Comparison of ENCODE assay signal across 11 cellular contexts in genomic region chr19:38737921-38738731, GRCh38. TPM values are rescaled to one million over a fixed set of nuclear protein-coding genes. Genes with fewer than 3 reads are reported as not detected.
DNase-seq lines count a peak whose midpoint lies in the region; ATAC-seq and TF ChIP-seq lines count a peak whose summit lies in the region.
"Had no signal": no experiment of that assay in that cellular context is flagged by ENCODE, and none has a peak within 500 bp of the region (broad histone marks: within the 10 kb centered on the region; RNA-seq: fewer than 3 reads in every experiment).

No MANE protein-coding gene starts in this region.

- TF ChIP-seq POLR2A in HCT116 (IDR thresholded peaks at IDR 0.05; ENCODE audit: borderline replicate concordance, extremely low read depth, insufficient read depth, insufficient read length) = no peak

- H3K36me3 Mint-ChIP-seq in CD8-positive, alpha-beta memory T cell = no peaks in the 10 kb centered on the region
- no peaks in the 10 kb centered on the region for H3K36me3 Mint-ChIP-seq in brain

- no peaks in the 10 kb centered on the region for H3K36me3 ChIP-seq in CD8-positive, alpha-beta memory T cell (ENCODE audit: insufficient read depth, low read length)
- no peaks in the 10 kb centered on the region for H3K36me3 ChIP-seq in HCT116 (ENCODE audit: control insufficient read depth in 1 of 2, insufficient read depth in 2 of 2, low read length in 2 of 2)
- no peaks in the 10 kb centered on the region for H3K36me3 ChIP-seq in osteoblast (ENCODE audit: insufficient read depth, low read length)
- H3K36me3 ChIP-seq: heart right ventricle had no signal

- peaks cover 31% of the 10 kb centered on the region for H3K4me1 ChIP-seq in CD8-positive, alpha-beta memory T cell (ENCODE audit: insufficient read depth, low read length)
- H3K4me1 ChIP-seq in HCT116 (ENCODE audit: control insufficient read depth in 1 of 2, insufficient read depth in 2 of 2, low read length in 2 of 2) (peaks cover 10 to 36% of the 10 kb centered on the region in 2 experiments; a peak in 3 of 4 replicates), osteoblast (ENCODE audit: insufficient read depth, low read length) (peaks cover 3% of the 10 kb centered on the region)

- H3K27ac ChIP-seq in CD8-positive, alpha-beta memory T cell (ENCODE audit: low read depth, low read length) = no peak overlapping the region
- no peak overlapping the region for H3K27ac ChIP-seq in HCT116 (ENCODE audit: low read depth, low read length)
- H3K27ac ChIP-seq in osteoblast (ENCODE audit: low read depth, low read length) = no peak overlapping the region
- H3K27ac ChIP-seq: heart right ventricle had no signal

- no peak for DNase-seq in CD8-positive, alpha-beta memory T cell
- DNase-seq in HCT116 (ENCODE audit: low read depth, low spot score) (no peak), osteoblast (ENCODE audit: insufficient read length, low spot score, missing footprints) (peak; percentile 92), C1 segment of cervical spinal cord (lab: John Stamatoyannopoulos, UW) (no peak)
- DNase-seq: heart right ventricle; Karpas-422; stimulated activated CD4-positive, alpha-beta T cell treated with anti-CD3 and anti-CD28 coated beads, Interleukin-2, amount 100 ng/mL, for 48 hours had no signal

- no peaks in the 10 kb centered on the region for H3K27me3 ChIP-seq in CD8-positive, alpha-beta memory T cell (ENCODE audit: insufficient read depth, low read length, poor library complexity, severe bottlenecking)
- no peaks in the 10 kb centered on the region for H3K27me3 ChIP-seq in HCT116 (ENCODE audit: insufficient read depth, low read length)
- H3K27me3 ChIP-seq in osteoblast (ENCODE audit: insufficient read depth, low read length) = no peaks in the 10 kb centered on the region
- H3K27me3 ChIP-seq: heart right ventricle had no signal

- intact Hi-C loops in HCT116 (cut with micrococcal nuclease) = loop anchor here (5.0 kb wide), 1 partner anchor 94 kb away; the partner anchor contains the start of gene ECH1

- H3K4me3 ChIP-seq in CD8-positive, alpha-beta memory T cell (ENCODE audit: low read length) = no peak overlapping the region
- H3K4me3 ChIP-seq in HCT116 (replicated peaks in 1 of 2; ENCODE audit: low read depth in 1 of 2, low read length in 2 of 2) = no peak overlapping the region
- no peak overlapping the region for H3K4me3 ChIP-seq in osteoblast (ENCODE audit: insufficient read depth, low read length)

- TSS peak; percentile 30 for BruUV-seq in HCT116 (replicated peaks; lab: Mats Ljungman, UMichigan)

- H2AFZ ChIP-seq in HCT116 (ENCODE audit: low read depth, low read length, poor library complexity, severe bottlenecking) (no peak overlapping the region), osteoblast (ENCODE audit: low read length) (no peak overlapping the region)

- no peak overlapping the region for H3K9ac ChIP-seq in HCT116 (ENCODE audit: low read length)

- POLR2A ChIA-PET in CD8-positive, alpha-beta memory T cell (lab: Charles Lee) = no interaction called here
- POLR2A ChIA-PET in HCT116 (lab: Charles Lee) = no interaction called here

- no peaks in the 10 kb centered on the region for H3K9me3 ChIP-seq in CD8-positive, alpha-beta memory T cell (ENCODE audit: low read length)
- H3K9me3 ChIP-seq in HCT116 (ENCODE audit: control insufficient read depth in 1 of 2, insufficient read depth in 1 of 2, low read depth in 1 of 2, low read length in 2 of 2) (no peaks in the 10 kb centered on the region), osteoblast (ENCODE audit: low read depth, low read length) (no peaks in the 10 kb centered on the region)
- H3K9me3 ChIP-seq: heart right ventricle had no signal

- CTCF ChIA-PET in CD8-positive, alpha-beta memory T cell (lab: Charles Lee) = interaction anchor here (0.6 to 1.5 kb wide), 2 partner anchors 31 to 192 kb away, joined by 3 to 4 read pairs; partner anchors contain the start of genes MRPS12 and SARS2
- CTCF ChIA-PET in HCT116 (lab: Charles Lee) = no interaction called here

- TF ChIP-seq CTCF in HCT116 (IDR thresholded peaks at IDR 0.05 in 2 of 3, conservative IDR thresholded peaks at IDR 0.05 in 1 of 3; ENCODE audit: borderline replicate concordance in 1 of 3, insufficient read depth in 1 of 3, low read depth in 2 of 3, low read length in 2 of 3) (0 out of 6 replicates have a peak, but pooled peaks of 1 of the 3 experiments have one; percentile 13), brain (conservative IDR thresholded peaks at IDR 0.05) (no peak), osteoblast (IDR thresholded peaks at IDR 0.05; ENCODE audit: extremely low read depth, low read depth, low read length) (no peak)

- TF ChIP-seq RAD21 in HCT116 (IDR thresholded peaks at IDR 0.05; ENCODE audit: low read depth) = no peak

- H3K27me3 Mint-ChIP-seq in CD8-positive, alpha-beta memory T cell = peaks cover 0 to 3% of the 10 kb centered on the region in 2 donors
- H3K27me3 Mint-ChIP-seq in brain = peaks cover 38% of the 10 kb centered on the region

- peaks cover 36 to 56% (median 44%) of the 10 kb centered on the region in 3 donors for H3K4me1 Mint-ChIP-seq in CD8-positive, alpha-beta memory T cell
- peaks cover 11% of the 10 kb centered on the region for H3K4me1 Mint-ChIP-seq in brain

- H3K79me2 ChIP-seq in HCT116 (ENCODE audit: insufficient read depth, low read length) (no peaks in the 10 kb centered on the region), osteoblast (ENCODE audit: insufficient read depth, low read length) (no peaks in the 10 kb centered on the region)

- H4K20me1 ChIP-seq in HCT116 (ENCODE audit: insufficient read depth) = no peaks in the 10 kb centered on the region
- peaks cover 2% of the 10 kb centered on the region for H4K20me1 ChIP-seq in osteoblast (ENCODE audit: insufficient read depth, low read length)

- ATAC-seq in HCT116 (no peak), GM19351 (IDR thresholded peaks at IDR 0.05; ENCODE audit: unreplicated experiment) (no peak), GM21576 (IDR thresholded peaks at IDR 0.05; ENCODE audit: unreplicated experiment) (no peak)
- ATAC-seq: heart right ventricle had no signal

- H3K4me3 Mint-ChIP-seq in CD8-positive, alpha-beta memory T cell = peak overlapping the region; percentile 34 to 87 (median 75)
- H3K4me3 Mint-ChIP-seq in brain = peak overlapping the region; percentile 2 to 50 (median 11)

- peak overlapping the region in 7 of 8 donors; percentile 2 to 83 (median 67) for H3K27ac Mint-ChIP-seq in CD8-positive, alpha-beta memory T cell
- H3K27ac Mint-ChIP-seq in brain = peak overlapping the region in 2 of 5 experiments; percentile 0 to 20

- H3K9me2 ChIP-seq in HCT116 (ENCODE audit: insufficient read depth) = no peaks in the 10 kb centered on the region

- H3K4me2 ChIP-seq in HCT116 (ENCODE audit: low read length) (no peak overlapping the region), osteoblast (ENCODE audit: insufficient read depth, low read length) (no peak overlapping the region)

- RAD21 ChIA-PET in HCT116 (lab: Charles Lee; ENCODE audit: low non-redundant PET in 1 of 2, low total read pairs in 2 of 2, uncharacterized antibody in 2 of 2, unreplicated experiment in 2 of 2) = interaction anchor here in 1 of 2 experiments (0.7 kb wide), 1 partner anchor 9 kb away, joined by 3 read pairs; no protein-coding TSS in a partner anchor

- H3K9me3 Mint-ChIP-seq in CD8-positive, alpha-beta memory T cell = peaks cover 0 to 1% (median 0%) of the 10 kb centered on the region in 5 donors
- H3K9me3 Mint-ChIP-seq in brain = peaks cover 0 to 2% (median 0%) of the 10 kb centered on the region in 5 experiments

TF ChIP-seq in HCT116, 20 proteins besides CTCF, POLR2A, EP300 and RAD21 (continues in another document):
- TF ChIP-seq REST (IDR thresholded peaks at IDR 0.05; ENCODE audit: low read depth) = no peak
- TF ChIP-seq ELF1 (IDR thresholded peaks at IDR 0.05; ENCODE audit: borderline replicate concordance, low read depth) = no peak
- TF ChIP-seq YY1 (IDR thresholded peaks at IDR 0.05; ENCODE audit: extremely low read depth, insufficient replicate concordance, low read depth, low read length) = no peak

RNA-seq across cellular contexts. Expression of gene CAPN12, which starts 6.1 kb away (rescaled TPM):
- total RNA-seq in CD8-positive, alpha-beta memory T cell = 1 to 10 TPM; 5.2 to 5.3 TPM
- 19.5 TPM for polyA plus RNA-seq in CD8-positive, alpha-beta memory T cell
- total RNA-seq in HCT116 (2021; ENCODE audit: unreplicated experiment) (8.8 TPM), osteoblast (not detected in 2 replicates)
- 8.6 and 10.4 TPM in 2 replicates for polyA plus RNA-seq in HCT116 (2012)
- polyA plus RNA-seq in brain (ENCODE audit: insufficient read depth, low read depth, low replicate concordance) = 0.44 TPM

RNA-seq across cellular contexts. Expression of gene LGALS7, which starts 35.2 kb away (rescaled TPM):
- not detected for total RNA-seq in CD8-positive, alpha-beta memory T cell
- polyA plus RNA-seq in CD8-positive, alpha-beta memory T cell = not detected
- total RNA-seq in HCT116 (2021; ENCODE audit: unreplicated experiment) = not detected
- not detected in 2 replicates for polyA plus RNA-seq in HCT116 (2012)
- not detected for polyA plus RNA-seq in brain (ENCODE audit: insufficient read depth, low read depth, low replicate concordance)
- not detected in 2 replicates for total RNA-seq in osteoblast
- total RNA-seq: epithelial cell of proximal tubule, heart right ventricle had no signal
- polyA plus RNA-seq: heart right ventricle had no signal

RNA-seq across cellular contexts. Expression of gene LGALS7B, which starts 50.9 kb away (rescaled TPM):
- not detected for total RNA-seq in CD8-positive, alpha-beta memory T cell
- polyA plus RNA-seq in CD8-positive, alpha-beta memory T cell = not detected
- total RNA-seq in HCT116 (2021; ENCODE audit: unreplicated experiment) = 2.4 TPM
- 1.4 and 2.0 TPM in 2 replicates for polyA plus RNA-seq in HCT116 (2012)
- polyA plus RNA-seq in brain (ENCODE audit: insufficient read depth, low read depth, low replicate concordance) = not detected
- not detected in 2 replicates for total RNA-seq in osteoblast
